ENCODE assay signal across 29 cellular contexts in genomic region chr13:50437252-50437651, GRCh38.
A peak's percentile ranks its signal among the peaks of the same experiment; 100 is the strongest.
DNase-seq lines count a peak whose midpoint lies in the region; FAIRE-seq and TF ChIP-seq lines count a peak whose summit lies in the region.
"Had no signal": no experiment of that assay in that cellular context is flagged by ENCODE, and none has a peak within 500 bp of the region (broad histone marks: within the 10 kb centered on the region; RNA-seq: fewer than 3 reads in every experiment).

No MANE protein-coding gene starts in this region.

- intact Hi-C loops in CD4-positive, alpha-beta memory T cell (cut with micrococcal nuclease) = no loop called here

- no peak overlapping the region for H3K27ac ChIP-seq in Karpas-422 (ENCODE audit: low read length)
- no peak overlapping the region for H3K27ac ChIP-seq in CD4-positive, alpha-beta memory T cell (ENCODE audit: low read depth, low read length)
- H3K27ac ChIP-seq: gastroesophageal sphincter, testis, WERI-Rb-1 had no signal

- no peak overlapping the region for H3K4me2 ChIP-seq in Karpas-422 (ENCODE audit: low read depth, low read length, poor library complexity, severe bottlenecking)

- H3K4me1 ChIP-seq in Karpas-422 (ENCODE audit: low read length) = peaks cover 19% of the 10 kb centered on the region
- no peaks in the 10 kb centered on the region for H3K4me1 ChIP-seq in CD4-positive, alpha-beta memory T cell (ENCODE audit: insufficient read depth, low read length)
- H3K4me1 ChIP-seq: testis had no signal

- peaks cover 6% of the 10 kb centered on the region; the same call in 1 of the 2 replicates for H3K9me3 ChIP-seq in Karpas-422 (ENCODE audit: low read length)
- H3K9me3 ChIP-seq in CD4-positive, alpha-beta memory T cell (ENCODE audit: control insufficient read depth in 1 of 2, low read length in 2 of 2) = no peaks in the 10 kb centered on the region
- H3K9me3 ChIP-seq: gastroesophageal sphincter, mucosa of descending colon, testis had no signal

- TF ChIP-seq CTCF in AG10803 (conservative IDR thresholded peaks at IDR 0.05; ENCODE audit: low read length) = no peak
- TF ChIP-seq CTCF in retinal pigment epithelial cell (conservative IDR thresholded peaks at IDR 0.05; ENCODE audit: low read depth, low read length) = no peak

- no peak overlapping the region for H3K4me3 Mint-ChIP-seq in CD4-positive, alpha-beta memory T cell
- H3K4me3 Mint-ChIP-seq: activated naive CD8-positive, alpha-beta T cell treated with anti-CD3 and anti-CD28 coated beads for 36 hours; dendritic cell treated with granulocyte-macrophage colony-stimulating factor and Interleukin-4, amounts not matched to agents 40 ng/mL and 50 ng/mL, for 4 days; natural killer cell treated with Interleukin-12 subunit alpha and Interleukin-12 subunit beta and Interleukin-15 and Interleukin-18, amount 100 ng/mL, for 72 hours had no signal

- no peak for FAIRE-seq in GM12891 (lab: Jason Lieb, UNC)

- no peaks in the 10 kb centered on the region for H3K36me3 ChIP-seq in Karpas-422 (ENCODE audit: insufficient read depth, low read length)
- H3K36me3 ChIP-seq in CD4-positive, alpha-beta memory T cell (ENCODE audit: insufficient read depth, low read length) = no peaks in the 10 kb centered on the region
- H3K36me3 ChIP-seq: gastroesophageal sphincter, WERI-Rb-1 had no signal

- H3K79me2 ChIP-seq in Karpas-422 (ENCODE audit: low read length) = no peaks in the 10 kb centered on the region

- DNase-seq in AG10803 (ENCODE audit: low read depth) (peak; percentile 21), Karpas-422 (no peak), fibroblast of peridontal ligament (ENCODE audit: extremely low read depth) (peak; percentile 86), retinal pigment epithelial cell (ENCODE audit: low read depth) (peak; percentile 87), NCI-H1694 (lab: John Stamatoyannopoulos, UW) (no peak), GM12891 (ENCODE audit: insufficient read length, low spot score) (no peak)
- no peak for DNase-seq in CD4-positive, alpha-beta memory T cell
- DNase-seq: activated CD4-positive, alpha-beta T cell treated with anti-CD3 and anti-CD28 coated beads for 4 hours; activated CD8-positive, alpha-beta memory T cell treated with anti-CD3 and anti-CD28 coated beads for 24 hours; activated effector memory CD4-positive, alpha-beta T cell treated with anti-CD3 and anti-CD28 coated beads, Interleukin-2, amount 50 U/mL, for 16 hours; activated naive CD8-positive, alpha-beta T cell treated with anti-CD3 and anti-CD28 coated beads for 36 hours; activated T-cell treated with anti-CD3 and anti-CD28 coated beads, Interleukin-2, amount 50 U/mL, for 1 hour; aorta; DMS153; hippocampal formation; left cardiac atrium; mucosa of descending colon; NCI-H1105; NCI-H187 treated with DMSO at 0.1 percent for 48 hours; NCI-H524 treated with DMSO at 0.1 percent for 48 hours; occipital lobe; stimulated activated CD4-positive, alpha-beta T cell treated with anti-CD3 and anti-CD28 coated beads, Interleukin-1b, Interleukin-23, amount 100 ng/mL, for 48 hours; stimulated activated naive CD8-positive, alpha-beta T cell treated with anti-CD3 and anti-CD28 coated beads, Interleukin-15, Interleukin-2, amounts not matched to agents 100 U/mL and 50 U/mL, for 24 hours; T1000; testis; WERI-Rb-1 had no signal

- H3K27me3 Mint-ChIP-seq in CD4-positive, alpha-beta memory T cell = no peaks in the 10 kb centered on the region
- H3K27me3 Mint-ChIP-seq: dendritic cell treated with granulocyte-macrophage colony-stimulating factor and Interleukin-4, amounts not matched to agents 40 ng/mL and 50 ng/mL, for 4 days had no signal

- H3K9me2 ChIP-seq in Karpas-422 (replicated peaks; ENCODE audit: insufficient read depth, low read length) = no peaks in the 10 kb centered on the region

- CTCF ChIA-PET in CD4-positive, alpha-beta memory T cell (lab: Charles Lee; ENCODE audit: partially characterized antibody) = no interaction called here

- no peak overlapping the region for H3K27ac Mint-ChIP-seq in CD4-positive, alpha-beta memory T cell
- H3K27ac Mint-ChIP-seq: activated naive CD8-positive, alpha-beta T cell treated with anti-CD3 and anti-CD28 coated beads for 36 hours; dendritic cell treated with granulocyte-macrophage colony-stimulating factor and Interleukin-4, amounts not matched to agents 40 ng/mL and 50 ng/mL, for 4 days; natural killer cell treated with Interleukin-12 subunit alpha and Interleukin-12 subunit beta and Interleukin-15 and Interleukin-18, amount 100 ng/mL, for 72 hours had no signal

- POLR2A ChIA-PET in CD4-positive, alpha-beta memory T cell (lab: Charles Lee; ENCODE audit: partially characterized antibody) = no interaction called here

- no peaks in the 10 kb centered on the region for H4K20me1 ChIP-seq in Karpas-422 (ENCODE audit: insufficient read depth, low read depth, low read length)

- TF ChIP-seq POLR2A in GM12891 (IDR thresholded peaks at IDR 0.05; ENCODE audit: low read depth, low read length) = no peak

- H3K4me1 Mint-ChIP-seq in CD4-positive, alpha-beta memory T cell = no peaks in the 10 kb centered on the region
- H3K4me1 Mint-ChIP-seq: activated naive CD8-positive, alpha-beta T cell treated with anti-CD3 and anti-CD28 coated beads for 36 hours had no signal

- no peaks in the 10 kb centered on the region for H3K36me3 Mint-ChIP-seq in CD4-positive, alpha-beta memory T cell
- H3K36me3 Mint-ChIP-seq: activated naive CD8-positive, alpha-beta T cell treated with anti-CD3 and anti-CD28 coated beads for 36 hours; natural killer cell treated with Interleukin-12 subunit alpha and Interleukin-12 subunit beta and Interleukin-15 and Interleukin-18, amount 100 ng/mL, for 72 hours had no signal

- no peaks in the 10 kb centered on the region for H3K27me3 ChIP-seq in Karpas-422 (ENCODE audit: low read length)
- H3K27me3 ChIP-seq in CD4-positive, alpha-beta memory T cell (ENCODE audit: insufficient read depth, low read length) = no peaks in the 10 kb centered on the region
- H3K27me3 ChIP-seq: gastroesophageal sphincter, testis had no signal

- H3K4me3 ChIP-seq in AG10803 (ENCODE audit: low read length) = no peak overlapping the region
- H3K4me3 ChIP-seq in Karpas-422 (ENCODE audit: low read length) = no peak overlapping the region
- no peak overlapping the region for H3K4me3 ChIP-seq in retinal pigment epithelial cell (ENCODE audit: low read length)
- H3K4me3 ChIP-seq in CD4-positive, alpha-beta memory T cell (ENCODE audit: low read length in 2 of 2) = no peak overlapping the region
- H3K4me3 ChIP-seq: gastroesophageal sphincter, mucosa of descending colon, testis had no signal

- no peak overlapping the region for H3K9ac ChIP-seq in Karpas-422 (ENCODE audit: low read length)

- H3K9me3 Mint-ChIP-seq in CD4-positive, alpha-beta memory T cell = peaks cover 0 to 2% (median 0%) of the 10 kb centered on the region in 8 donors
- H3K9me3 Mint-ChIP-seq: activated naive CD8-positive, alpha-beta T cell treated with anti-CD3 and anti-CD28 coated beads for 36 hours; dendritic cell treated with granulocyte-macrophage colony-stimulating factor and Interleukin-4, amounts not matched to agents 40 ng/mL and 50 ng/mL, for 4 days; natural killer cell treated with Interleukin-12 subunit alpha and Interleukin-12 subunit beta and Interleukin-15 and Interleukin-18, amount 100 ng/mL, for 72 hours had no signal

- H2AFZ ChIP-seq in Karpas-422 (ENCODE audit: low read length) = peak overlapping the region; percentile 53; the same call in 1 of the 2 replicates

TF ChIP-seq in GM12891, 5 proteins besides CTCF, POLR2A, EP300 and RAD21:
- TF ChIP-seq SPI1 (IDR thresholded peaks at IDR 0.05; ENCODE audit: low read depth, low read length) = no peak
- no peak for TF ChIP-seq PAX5 (IDR thresholded peaks at IDR 0.05; ENCODE audit: insufficient read depth, low read length, severe bottlenecking)
- no peak for TF ChIP-seq POLR2AphosphoS5 (IDR thresholded peaks at IDR 0.05; ENCODE audit: low read depth, low read length)
- no peak for TF ChIP-seq TAF1 (IDR thresholded peaks at IDR 0.05; ENCODE audit: low read depth, low read length)
- TF ChIP-seq POU2F2 (IDR thresholded peaks at IDR 0.05; ENCODE audit: low read depth, low read length) = no peak

Comparison
In these comparisons a context has a peak if more than half of its experiments do, and no peak if none do; other contexts are left out.
1. DNase-seq: peak in AG10803 (single experiment), fibroblast of peridontal ligament (single experiment) and retinal pigment epithelial cell (single experiment); none in Karpas-422 (single experiment), NCI-H1694 (single experiment), CD4-positive, alpha-beta memory T cell (0 of 5) and GM12891 (single experiment).